ENCODE assay signal across 9 cellular contexts in genomic region chr2:12169060-12169406, GRCh38.
DNase-seq lines count a peak whose midpoint lies in the region; ATAC-seq, FAIRE-seq and TF ChIP-seq lines count a peak whose summit lies in the region.
"Had no signal": no experiment of that assay in that cellular context is flagged by ENCODE, and none has a peak within 500 bp of the region (broad histone marks: within the 10 kb centered on the region; RNA-seq: fewer than 3 reads in every experiment).

No MANE protein-coding gene starts in this region.

- dilution Hi-C loops in endothelial cell of umbilical vein (cut with MboI; ENCODE audit: extremely low pct_ligation_motif_present, low sequenced_read_pairs): no loop called here

- peak overlapping the region in 9 of 10 donors; percentile 22 to 88 (median 75) for H3K27ac Mint-ChIP-seq in naive thymus-derived CD8-positive, alpha-beta T cell

- no peak for TF ChIP-seq POLR2A in endothelial cell of umbilical vein (IDR thresholded peaks at IDR 0.05; ENCODE audit: low read depth, low read length)

- H3K9ac ChIP-seq in Karpas-422 (ENCODE audit: low read length): no peak overlapping the region
- no peak overlapping the region for H3K9ac ChIP-seq in endothelial cell of umbilical vein (replicated peaks; ENCODE audit: extremely low read depth, insufficient read depth, low read length)

- intact Hi-C loops in endothelial cell of umbilical vein (cut with micrococcal nuclease): loop anchor here (1.0 to 5.0 kb wide), 3 partner anchors 14 to 388 kb away; no protein-coding TSS in a partner anchor

- no peak for ATAC-seq in naive thymus-derived CD8-positive, alpha-beta T cell
- ATAC-seq in GM19035 (IDR thresholded peaks at IDR 0.05; ENCODE audit: unreplicated experiment): no peak

- H3K79me2 ChIP-seq in Karpas-422 (ENCODE audit: low read length) (no peaks in the 10 kb centered on the region), endothelial cell of umbilical vein (ENCODE audit: control insufficient read depth, insufficient read depth, low read length) (no peaks in the 10 kb centered on the region)

- peak; percentile 72 for FAIRE-seq in endothelial cell of umbilical vein (lab: Jason Lieb, UNC)
- FAIRE-seq: GM12891 had no signal

- DNase-seq in Ammon's horn (ENCODE audit: low spot score) (peak; percentile 35), Karpas-422 (no peak), endothelial cell of umbilical vein (ENCODE audit: low read depth, low spot score) (peak; percentile 87), NCI-H526 treated with DMSO at 0.1 percent for 48 hours (lab: John Stamatoyannopoulos, UW) (no peak), OCI-M2 (lab: John Stamatoyannopoulos, UW; ENCODE audit: unreplicated experiment) (no peak), NCI-H510A treated with DMSO at 0.1 percent for 48 hours (lab: John Stamatoyannopoulos, UW) (no peak)
- DNase-seq in naive thymus-derived CD8-positive, alpha-beta T cell: no peak

- no peak for TF ChIP-seq CTCF in endothelial cell of umbilical vein (IDR thresholded peaks at IDR 0.05; ENCODE audit: extremely low read depth in 1 of 2, insufficient read depth in 1 of 2, low read depth in 1 of 2, low read length in 2 of 2)

- no peak overlapping the region for H3K27ac ChIP-seq in Karpas-422 (ENCODE audit: low read length)
- H3K27ac ChIP-seq in endothelial cell of umbilical vein (ENCODE audit: insufficient read depth, low read depth, low read length): peak overlapping the region; percentile 24

- no TSS peak for BruUV-seq in endothelial cell of umbilical vein (replicated peaks; lab: Mats Ljungman, UMichigan)

- H3K9me3 ChIP-seq in Karpas-422 (ENCODE audit: low read length) (no peaks in the 10 kb centered on the region), endothelial cell of umbilical vein (replicated peaks; ENCODE audit: control insufficient read depth, insufficient read depth, low read length) (no peaks in the 10 kb centered on the region)

- peak overlapping the region in 6 of 10 donors; percentile 20 to 61 (median 44) for H3K4me3 Mint-ChIP-seq in naive thymus-derived CD8-positive, alpha-beta T cell

- H3K27me3 Mint-ChIP-seq in naive thymus-derived CD8-positive, alpha-beta T cell: no peaks in the 10 kb centered on the region

- peaks cover 33 to 48% (median 46%) of the 10 kb centered on the region in 4 donors for H3K4me1 Mint-ChIP-seq in naive thymus-derived CD8-positive, alpha-beta T cell

- no peaks in the 10 kb centered on the region for H3K9me3 Mint-ChIP-seq in naive thymus-derived CD8-positive, alpha-beta T cell

- H3K4me3 ChIP-seq in Karpas-422 (ENCODE audit: low read length): no peak overlapping the region
- H3K4me3 ChIP-seq in endothelial cell of umbilical vein (replicated peaks in 1 of 3; ENCODE audit: insufficient read depth in 1 of 3, low read depth in 1 of 3, low read length in 3 of 3): no peak overlapping the region

- H3K9me1 ChIP-seq in endothelial cell of umbilical vein (replicated peaks; ENCODE audit: control insufficient read depth, extremely low read depth, insufficient read depth, low read length): no peaks in the 10 kb centered on the region

- H3K36me3 Mint-ChIP-seq in naive thymus-derived CD8-positive, alpha-beta T cell: no peaks in the 10 kb centered on the region

- H3K4me2 ChIP-seq in Karpas-422 (ENCODE audit: low read depth, low read length, poor library complexity, severe bottlenecking) (peak overlapping the region; percentile 22), endothelial cell of umbilical vein (ENCODE audit: insufficient read depth, low read length) (no peak overlapping the region)

- H3K27me3 ChIP-seq in Karpas-422 (ENCODE audit: low read length) (no peaks in the 10 kb centered on the region), endothelial cell of umbilical vein (ENCODE audit: control insufficient read depth in 2 of 2, insufficient read depth in 2 of 2, low read length in 2 of 2) (no peaks in the 10 kb centered on the region)

- POLR2A ChIA-PET in endothelial cell of umbilical vein (lab: Charles Lee): interaction anchor here (1.1 kb wide), 1 partner anchor 14 kb away, joined by 3 read pairs; no protein-coding TSS in a partner anchor
- POLR2A ChIA-PET in naive thymus-derived CD8-positive, alpha-beta T cell (lab: Charles Lee): interaction anchor here (0.9 kb wide), 1 partner anchor 9 kb away, joined by 4 read pairs; no protein-coding TSS in a partner anchor

- no peaks in the 10 kb centered on the region for H4K20me1 ChIP-seq in Karpas-422 (ENCODE audit: insufficient read depth, low read depth, low read length)
- no peaks in the 10 kb centered on the region for H4K20me1 ChIP-seq in endothelial cell of umbilical vein (replicated peaks; ENCODE audit: control insufficient read depth, extremely low read depth, insufficient read depth, low read length)

- H3K36me3 ChIP-seq in Karpas-422 (ENCODE audit: insufficient read depth, low read length) (no peaks in the 10 kb centered on the region), endothelial cell of umbilical vein (ENCODE audit: control insufficient read depth in 2 of 2, extremely low read depth in 1 of 2, insufficient read depth in 2 of 2, low read length in 2 of 2) (no peaks in the 10 kb centered on the region)

- no peaks in the 10 kb centered on the region for H3K9me2 ChIP-seq in Karpas-422 (replicated peaks; ENCODE audit: insufficient read depth, low read length)

- peaks cover 22% of the 10 kb centered on the region for H3K4me1 ChIP-seq in Karpas-422 (ENCODE audit: low read length)
- H3K4me1 ChIP-seq in endothelial cell of umbilical vein (ENCODE audit: control insufficient read depth, extremely low read depth, insufficient read depth, low read length): peaks cover 19% of the 10 kb centered on the region

- H2AFZ ChIP-seq in Karpas-422 (ENCODE audit: low read length) (peak overlapping the region; percentile 29; the same call in 1 of the 2 replicates), endothelial cell of umbilical vein (ENCODE audit: low read depth, low read length) (peak overlapping the region; percentile 6)

- CTCF ChIA-PET in endothelial cell of umbilical vein (lab: Charles Lee): interaction anchor here (1.0 to 3.1 kb wide), 10 partner anchors 9 to 838 kb away, joined by 3 to 17 read pairs (median 4); partner anchors contain the start of gene TRIB2

TF ChIP-seq in endothelial cell of umbilical vein, 7 proteins besides CTCF, POLR2A, EP300 and RAD21:
- TF ChIP-seq MYC (IDR thresholded peaks at IDR 0.05; ENCODE audit: low read depth, low read length) (no peak), FOS (IDR thresholded peaks at IDR 0.05; ENCODE audit: borderline replicate concordance, insufficient read depth, low read length) (peak; percentile 58), GATA2 (IDR thresholded peaks at IDR 0.05; ENCODE audit: insufficient read depth, insufficient read length, low read depth, low read length) (peak; percentile 44)
- TF ChIP-seq, protein P1, sequence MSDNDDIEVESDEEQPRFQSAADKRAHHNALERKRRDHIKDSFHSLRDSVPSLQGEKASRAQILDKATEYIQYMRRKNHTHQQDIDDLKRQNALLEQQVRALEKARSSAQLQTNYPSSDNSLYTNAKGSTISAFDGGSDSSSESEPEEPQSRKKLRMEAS (IDR thresholded peaks at IDR 0.05; ENCODE audit: insufficient read depth, insufficient read length): no peak

Comparison
In these comparisons a context has a peak if more than half of its experiments do, and no peak if none do; other contexts are left out.
1. DNase-seq: peak in Ammon's horn (single experiment) and endothelial cell of umbilical vein (single experiment); none in Karpas-422 (single experiment), naive thymus-derived CD8-positive, alpha-beta T cell (0 of 10), NCI-H526 treated with DMSO at 0.1 percent for 48 hours (single experiment), OCI-M2 (single experiment) and NCI-H510A treated with DMSO at 0.1 percent for 48 hours (single experiment).